ENCODE assay signal across 20 cellular contexts in the genomic region with DNA sequence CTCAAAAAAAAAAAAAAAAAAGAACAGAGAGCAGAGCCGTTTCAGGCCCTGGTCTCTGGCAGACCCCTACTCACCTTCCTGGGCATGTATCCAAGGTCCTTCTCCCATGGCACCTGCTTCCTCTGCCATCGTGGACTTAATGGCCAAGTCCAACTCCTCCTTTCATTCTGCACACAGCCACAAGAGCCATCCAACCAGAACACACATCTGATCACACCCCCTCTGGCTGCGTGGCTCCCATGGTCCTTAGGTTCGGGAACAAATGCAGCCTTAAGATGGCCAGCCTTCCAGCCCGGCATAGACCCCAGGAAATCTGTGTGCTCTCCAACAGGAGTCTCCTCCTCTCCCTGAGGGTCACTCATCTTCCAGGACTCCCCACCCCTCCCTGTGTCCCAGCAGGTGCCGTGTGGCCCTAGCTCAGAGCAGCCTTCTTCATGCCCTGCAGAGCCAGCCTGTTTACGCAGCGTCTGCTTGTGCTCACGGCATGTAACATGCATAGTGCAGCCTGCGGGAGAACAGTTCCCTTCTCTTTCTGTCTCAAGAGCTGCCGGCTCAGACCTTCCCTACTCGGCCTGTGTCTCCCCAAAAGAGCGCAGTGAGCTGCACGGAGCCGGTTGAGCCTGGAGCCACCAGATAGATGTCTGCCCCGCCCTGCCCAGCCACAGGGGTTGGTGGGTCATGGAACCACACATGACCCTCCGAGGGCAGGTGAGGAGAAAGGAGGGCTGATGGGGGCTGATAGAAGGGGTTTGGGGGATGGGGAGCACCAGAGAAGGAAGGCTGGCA.
"Had no signal": no experiment of that assay in that cellular context is flagged by ENCODE, and none has a peak within 500 bp of the region (broad histone marks: within the 10 kb centered on the region; RNA-seq: fewer than 3 reads in every experiment).

No MANE protein-coding gene starts in this region.

- H3K27me3 ChIP-seq: body of pancreas, ovary, upper lobe of left lung had no signal

- ATAC-seq: body of pancreas, heart right ventricle had no signal

- H3K27ac ChIP-seq: body of pancreas, coronary artery, heart right ventricle, left ventricle myocardium inferior, ovary, upper lobe of left lung had no signal

- H3K4me3 ChIP-seq: body of pancreas, coronary artery, heart right ventricle, left ventricle myocardium inferior, ovary, upper lobe of left lung had no signal

- H3K9me3 Mint-ChIP-seq: activated naive CD4-positive, alpha-beta T cell treated with anti-CD3 and anti-CD28 coated beads, Interleukin-2, amount 50 U/mL, for 24 hours; activated T-helper 2 cell treated with anti-CD3 and anti-CD28 coated beads, Interferon-gamma antibody, Interleukin-2, Interleukin-4, amounts not matched to agents 10 μg/mL and 5 μg/mL and 100 μg/mL, durations not matched to agents 14 hours and 24 hours and 36 hours; nephron; stimulated activated naive CD8-positive, alpha-beta T cell treated with anti-CD3 and anti-CD28 coated beads, Interleukin-15, Interleukin-2, amounts not matched to agents 100 ng/mL and 50 ng/mL, for 24 hours had no signal

- DNase-seq: activated CD4-positive, alpha-beta T cell treated with anti-CD3 and anti-CD28 coated beads, Interleukin-2, amount 50 U/mL, for 1 hour; activated T-cell treated with anti-CD3 and anti-CD28 coated beads for 4 hours; amniotic stem cell; body of pancreas; central memory CD4-positive, alpha-beta T cell; effector CD4-positive, alpha-beta T cell; foreskin melanocyte; heart right ventricle; left ventricle myocardium inferior; mesendoderm; ovary; stimulated activated CD4-positive, alpha-beta T cell treated with anti-CD3 and anti-CD28 coated beads, Interleukin-4, amount 100 ng/mL, for 1 hour; T1000; upper lobe of left lung had no signal

- H3K4me1 Mint-ChIP-seq: activated naive CD4-positive, alpha-beta T cell treated with anti-CD3 and anti-CD28 coated beads, Interleukin-2, amount 50 U/mL, for 24 hours had no signal

- H3K4me3 Mint-ChIP-seq: activated naive CD4-positive, alpha-beta T cell treated with anti-CD3 and anti-CD28 coated beads, Interleukin-2, amount 50 U/mL, for 24 hours; nephron; stimulated activated naive CD8-positive, alpha-beta T cell treated with anti-CD3 and anti-CD28 coated beads, Interleukin-15, Interleukin-2, amounts not matched to agents 100 ng/mL and 50 ng/mL, for 24 hours had no signal

- H3K36me3 ChIP-seq: heart right ventricle, left ventricle myocardium inferior, ovary, upper lobe of left lung had no signal

- H3K9me3 ChIP-seq: body of pancreas, heart right ventricle, left ventricle myocardium inferior, ovary, upper lobe of left lung had no signal

- H3K4me1 ChIP-seq: body of pancreas, heart right ventricle, left ventricle myocardium inferior had no signal

- H3K36me3 Mint-ChIP-seq: activated naive CD4-positive, alpha-beta T cell treated with anti-CD3 and anti-CD28 coated beads, Interleukin-2, amount 50 U/mL, for 24 hours had no signal

- H3K27ac Mint-ChIP-seq: activated naive CD4-positive, alpha-beta T cell treated with anti-CD3 and anti-CD28 coated beads, Interleukin-2, amount 50 U/mL, for 24 hours; activated T-helper 2 cell treated with anti-CD3 and anti-CD28 coated beads, Interferon-gamma antibody, Interleukin-2, Interleukin-4, amounts not matched to agents 10 μg/mL and 5 μg/mL and 100 μg/mL, durations not matched to agents 14 hours and 24 hours and 36 hours; nephron; stimulated activated naive CD8-positive, alpha-beta T cell treated with anti-CD3 and anti-CD28 coated beads, Interleukin-15, Interleukin-2, amounts not matched to agents 100 ng/mL and 50 ng/mL, for 24 hours had no signal

- FAIRE-seq: keratinocyte had no signal

- H3K27me3 Mint-ChIP-seq: activated naive CD4-positive, alpha-beta T cell treated with anti-CD3 and anti-CD28 coated beads, Interleukin-2, amount 50 U/mL, for 24 hours; stimulated activated naive CD8-positive, alpha-beta T cell treated with anti-CD3 and anti-CD28 coated beads, Interleukin-15, Interleukin-2, amounts not matched to agents 100 ng/mL and 50 ng/mL, for 24 hours had no signal
